Comparison of ENCODE assay signal across 8 cellular contexts in genomic region chr17:51118330-51119195, GRCh38. TPM values are rescaled to one million over a fixed set of nuclear protein-coding genes. Genes with fewer than 3 reads are reported as not detected.
DNase-seq lines count a peak whose midpoint lies in the region; ATAC-seq and TF ChIP-seq lines count a peak whose summit lies in the region.

No MANE protein-coding gene starts in this region.

- H3K36me3 ChIP-seq in ES-I3 (ENCODE audit: insufficient read depth, low read length) (no peaks in the 10 kb centered on the region), adrenal gland (replicated peaks in 1 of 2) (no peaks in the 10 kb centered on the region)

- H3K9ac ChIP-seq in ES-I3 (ENCODE audit: low read depth, low read length): peak overlapping the region; percentile 95; the same call in 1 of the 2 replicates

- DNase-seq in NCI-H187 treated with DMSO at 0.1 percent for 48 hours (lab: John Stamatoyannopoulos, UW) (peak; percentile 29), adrenal gland (peak in 5 of 7 donors; percentile 18 to 70 (median 42)), lung microvascular endothelial cell (ENCODE audit: low read depth in 2 of 2) (peak; percentile 37 to 69), SW480 (ENCODE audit: low spot score) (no peak)
- DNase-seq in stimulated activated CD4-positive, alpha-beta T cell treated with anti-CD3 and anti-CD28 coated beads, Interleukin-4, amount 100 ng/mL, for 4 hours: no peak

- H3K4me3 ChIP-seq in adrenal gland: peak overlapping the region in 1 of 4 donors; percentile 84

- no peak for TF ChIP-seq CTCF in adrenal gland (IDR thresholded peaks at IDR 0.05)

- H3K9me3 ChIP-seq in ES-I3 (ENCODE audit: control insufficient read depth, insufficient read depth, low read length): no peaks in the 10 kb centered on the region
- no peaks in the 10 kb centered on the region for H3K9me3 ChIP-seq in adrenal gland (replicated peaks in 1 of 3)

- H3K27me3 ChIP-seq in adrenal gland: no peaks in the 10 kb centered on the region

- intact Hi-C loops in adrenal gland (cut with DNase I): loop anchor here in 1 of 2 donors (10.0 kb wide), 1 partner anchor 64 kb away; no protein-coding TSS in a partner anchor

- WGBS in adrenal gland, 4 donors: 49 to 52% (median 51%) methylated on average over 14 of the region's 14 CpGs

- H3K4me1 ChIP-seq in ES-I3 (ENCODE audit: insufficient read depth, low read length) (peaks cover 5% of the 10 kb centered on the region; the same call in 1 of the 2 replicates), adrenal gland (replicated peaks in 1 of 2) (peaks cover 26 to 29% of the 10 kb centered on the region in 2 donors)

- ATAC-seq in GM21528 (IDR thresholded peaks at IDR 0.05; ENCODE audit: low FRiP score, unreplicated experiment): no peak
- no peak for ATAC-seq in GM21619 (IDR thresholded peaks at IDR 0.05; ENCODE audit: unreplicated experiment)

- H3K27ac ChIP-seq in adrenal gland: peak overlapping the region in 3 of 5 donors; percentile 99 to 100 (median 100)

- no peak for TF ChIP-seq POLR2A in adrenal gland (IDR thresholded peaks at IDR 0.05)

RNA-seq across cellular contexts. Expression of gene SPAG9, which starts 2.1 kb away (rescaled TPM):
- total RNA-seq in adrenal gland (10 to 100 TPM; 43.0 to 99.8 (median 77.8) TPM), lung microvascular endothelial cell (83.0 and 104 TPM in 2 replicates)
- 10 to 100 TPM; 23.5 to 49.1 (median 35.0) TPM for polyA plus RNA-seq in adrenal gland

RNA-seq across cellular contexts. Expression of gene NME1, which starts 34.8 kb away (rescaled TPM):
- total RNA-seq in adrenal gland: 100 to 1,000 TPM in 1 of 8 donors, 10 to 100 TPM in 7; 17.0 to 140 (median 57.8) TPM
- polyA plus RNA-seq in adrenal gland: 100 to 1,000 TPM in 2 of 3 donors, 10 to 100 TPM in 1; 79.4 to 222 (median 193) TPM
- total RNA-seq in lung microvascular endothelial cell: 87.7 and 133 TPM in 2 replicates

RNA-seq across cellular contexts. Expression of gene NME2, which starts 47.6 kb away (rescaled TPM):
- total RNA-seq in adrenal gland (100 to 1,000 TPM; 271 to 502 (median 404) TPM), lung microvascular endothelial cell (603 and 811 TPM in 2 replicates)
- 100 to 1,000 TPM; 336 to 644 (median 393) TPM for polyA plus RNA-seq in adrenal gland

Comparison
In these comparisons a context has a peak if more than half of its experiments do, and no peak if none do; other contexts are left out.
1. DNase-seq: peak in NCI-H187 treated with DMSO at 0.1 percent for 48 hours (single experiment), adrenal gland (5 of 7) and lung microvascular endothelial cell (2 of 2); none in stimulated activated CD4-positive, alpha-beta T cell treated with anti-CD3 and anti-CD28 coated beads, Interleukin-4, amount 100 ng/mL, for 4 hours (0 of 2) and SW480 (single experiment).